ENCODE assay signal across 9 cellular contexts in genomic region chr7:127588697-127589482, GRCh38. TPM values are rescaled to one million over a fixed set of nuclear protein-coding genes. Genes with fewer than 3 reads are reported as not detected.
DNase-seq lines count a peak whose midpoint lies in the region; ATAC-seq and TF ChIP-seq lines count a peak whose summit lies in the region.
"Had no signal": no experiment of that assay in that cellular context is flagged by ENCODE, and none has a peak within 500 bp of the region (broad histone marks: within the 10 kb centered on the region; RNA-seq: fewer than 3 reads in every experiment).

No MANE protein-coding gene starts in this region.

- peak; percentile 80 for TF ChIP-seq CTCF in BJ (IDR thresholded peaks at IDR 0.05; ENCODE audit: insufficient read depth, low read depth, low read length)
- peak; percentile 71 for TF ChIP-seq CTCF in foreskin keratinocyte (conservative IDR thresholded peaks at IDR 0.05)
- peak; percentile 39 to 58 (median 41) for TF ChIP-seq CTCF in nephron (IDR thresholded peaks at IDR 0.05; ENCODE audit: unreplicated experiment in 3 of 3)

- H3K9me3 ChIP-seq in aorta (ENCODE audit: control insufficient read depth, low read length): no peaks in the 10 kb centered on the region

- peak overlapping the region; percentile 75 to 89 (median 87) for H3K27ac Mint-ChIP-seq in nephron

- H3K4me1 ChIP-seq in foreskin keratinocyte: no peaks in the 10 kb centered on the region
- H3K4me1 ChIP-seq in aorta (ENCODE audit: control insufficient read depth in 1 of 2, insufficient read depth in 2 of 2, low read length in 2 of 2): peaks cover 0 to 4% of the 10 kb centered on the region in 2 donors

- POLR2A ChIA-PET in BJ (lab: Charles Lee): no interaction called here

- no peaks in the 10 kb centered on the region for H3K27me3 Mint-ChIP-seq in nephron (ENCODE audit: low read depth)

- H3K4me1 Mint-ChIP-seq in nephron: peaks cover 25% of the 10 kb centered on the region

- H3K27me3 ChIP-seq in BJ (ENCODE audit: control insufficient read depth, insufficient read depth, low read length): no peaks in the 10 kb centered on the region
- H3K27me3 ChIP-seq in foreskin keratinocyte: no peaks in the 10 kb centered on the region
- no peaks in the 10 kb centered on the region for H3K27me3 ChIP-seq in aorta (ENCODE audit: control insufficient read depth in 1 of 2, insufficient read depth in 2 of 2, low read length in 1 of 2)

- CTCF ChIA-PET in BJ (lab: Yijun Ruan, JAX): interaction anchor here (0.6 to 2.0 kb wide), 16 partner anchors 10 to 756 kb away, joined by 3 to 12 read pairs (median 3); no protein-coding TSS in a partner anchor

- H3K36me3 ChIP-seq in BJ (ENCODE audit: control insufficient read depth, insufficient read depth, low read length) (peaks cover 11% of the 10 kb centered on the region), aorta (ENCODE audit: control insufficient read depth in 1 of 2, insufficient read depth in 2 of 2, low read length in 1 of 2) (peaks cover 0 to 3% of the 10 kb centered on the region in 2 donors)

- intact Hi-C loops in aorta (cut with DNase I): loop anchor here (1.0 to 10.0 kb wide), 4 partner anchors 43 to 194 kb away; partner anchors contain the start of genes ZNF800 (in 2 of the 2) and SND1 (in 1 of the 2)

- H3K4me3 ChIP-seq in BJ (ENCODE audit: low read depth, low read length) (peak overlapping the region; percentile 63), aorta (ENCODE audit: low read length in 2 of 2) (peak overlapping the region; percentile 85 to 86)

- ATAC-seq in GM18870 (IDR thresholded peaks at IDR 0.05; ENCODE audit: unreplicated experiment) (peak; percentile 10), HG03108 (IDR thresholded peaks at IDR 0.05; ENCODE audit: unreplicated experiment) (peak; percentile 17), foreskin keratinocyte (peak; percentile 38), aorta (ENCODE audit: low FRiP score) (peak; percentile 30)

- 3 to 4% methylated on average over 42 to 43 of the region's 43 CpGs for WGBS in aorta, 2 donors

- peak overlapping the region; percentile 91 to 95 (median 94) for H3K4me3 Mint-ChIP-seq in nephron

- H3K9me3 Mint-ChIP-seq in nephron: no peaks in the 10 kb centered on the region

- peaks cover 20% of the 10 kb centered on the region for H3K36me3 Mint-ChIP-seq in nephron (ENCODE audit: low read depth)

- DNase-seq in BJ (ENCODE audit: low read depth) (no peak), NCI-H510A (lab: John Stamatoyannopoulos, UW) (peak; percentile 21), foreskin keratinocyte (peak in 1 of 2 donors; percentile 51), aorta (peak in 1 of 2 donors; percentile 81)
- peak; percentile 15 for DNase-seq in activated T-helper 9 cell treated with anti-CD3 and anti-CD28 coated beads, Interleukin-2, amount 50 U/mL, for 16 hours (ENCODE audit: low read depth)

- peak overlapping the region; percentile 96 for H3K27ac ChIP-seq in foreskin keratinocyte
- peak overlapping the region in 1 of 2 donors; percentile 55 for H3K27ac ChIP-seq in aorta (ENCODE audit: low read depth in 1 of 2, low read length in 2 of 2)

RNA-seq across cellular contexts. Expression of gene ARF5, which starts 0.7 kb away (rescaled TPM):
- polyA plus RNA-seq in BJ (2011; rRNA removed) (208 and 216 TPM in 2 replicates), foreskin keratinocyte (318 and 322 TPM in 2 replicates), aorta (100 to 1,000 TPM; 158 to 171 TPM)
- 67.0 and 102 TPM in 2 replicates for polyA minus RNA-seq in BJ (2011; rRNA and poly(A)+ RNA removed)
- total RNA-seq in foreskin keratinocyte (159 and 166 TPM in 2 replicates), aorta (10 to 100 TPM; 91.6 to 92.9 TPM)

RNA-seq across cellular contexts. Expression of gene GCC1, which starts 3.5 kb away (rescaled TPM):
- polyA plus RNA-seq in BJ (2011; rRNA removed): 9.6 and 10.9 TPM in 2 replicates
- 10.9 and 17.4 TPM in 2 replicates for polyA minus RNA-seq in BJ (2011; rRNA and poly(A)+ RNA removed)
- total RNA-seq in foreskin keratinocyte: 19.6 and 21.8 TPM in 2 replicates
- 8.1 and 8.5 TPM in 2 replicates for polyA plus RNA-seq in foreskin keratinocyte
- 10 to 100 TPM; 13.1 to 13.6 TPM for total RNA-seq in aorta
- polyA plus RNA-seq in aorta: 1 to 10 TPM; 5.5 to 7.3 TPM

RNA-seq across cellular contexts. Expression of gene FSCN3, which starts 4.6 kb away (rescaled TPM):
- polyA plus RNA-seq in BJ (2011; rRNA removed) (0.16 and 0.21 TPM in 2 replicates), foreskin keratinocyte (0.20 and 0.35 TPM in 2 replicates), aorta (not detected)
- polyA minus RNA-seq in BJ (2011; rRNA and poly(A)+ RNA removed): 0.93 and 1.2 TPM in 2 replicates
- total RNA-seq in foreskin keratinocyte (0.32 and 0.75 TPM in 2 replicates), aorta (1 to 10 TPM; 1.0 to 1.6 TPM)

RNA-seq across cellular contexts. Expression of gene PAX4, which starts 29.1 kb away (rescaled TPM):
- polyA plus RNA-seq in BJ (2011; rRNA removed) (not detected in 2 replicates), foreskin keratinocyte (not detected in 2 replicates), aorta (not detected)
- polyA minus RNA-seq in BJ (2011; rRNA and poly(A)+ RNA removed): not detected in 2 replicates
- total RNA-seq in foreskin keratinocyte (not detected in 2 replicates), aorta (not detected)
- total RNA-seq: T-helper 2 cell treated with Interferon-gamma antibody and Interleukin-4, amounts not matched to agents 100 ng/mL and 5 ng/mL, for 36 hours had no signal
